ENCODE assay signal across 8 cellular contexts in genomic region chr6:93419304-93420162, GRCh38. TPM values are rescaled to one million over a fixed set of nuclear protein-coding genes. Genes with fewer than 3 reads are reported as not detected.
A peak's percentile ranks its signal among the peaks of the same experiment; 100 is the strongest.
DNase-seq lines count a peak whose midpoint lies in the region; ATAC-seq and TF ChIP-seq lines count a peak whose summit lies in the region.

Gene EPHA7 (minus strand): TSS chr6:93419559. CDS start chr6:93419341, 218 bp downstream.

- TF ChIP-seq CTCF in AG04449 (IDR thresholded peaks at IDR 0.05; ENCODE audit: insufficient read depth, low read length, missing control alignments): no peak

- H3K4me1 ChIP-seq in mesodermal cell (ENCODE audit: control insufficient read depth, insufficient read depth, low read length, poor library complexity, severe bottlenecking): no peaks in the 10 kb centered on the region

- H3K9me3 Mint-ChIP-seq in activated CD8-positive, alpha-beta T cell treated with anti-CD3 and anti-CD28 coated beads, Interleukin-2, amount 10 ng/mL, durations not matched to agents 7 days and 5 days (ENCODE audit: insufficient read depth): no peaks in the 10 kb centered on the region

- DNase-seq in AG04449 (ENCODE audit: low read depth, low spot score) (no peak), NCI-H2081 treated with DMSO at 0.1 percent for 48 hours (lab: John Stamatoyannopoulos, UW) (peak; percentile 94)
- peak; percentile 45 for DNase-seq in activated CD8-positive, alpha-beta T cell treated with anti-CD3 and anti-CD28 coated beads, Interleukin-2, amount 10 ng/mL, durations not matched to agents 7 days and 5 days
- peak; percentile 15 to 22 for DNase-seq in stimulated activated CD8-positive, alpha-beta memory T cell treated with anti-CD3 and anti-CD28 coated beads, Interleukin-7, amount 100 ng/mL, for 48 hours (ENCODE audit: extremely low read depth in 1 of 2, low read depth in 1 of 2)

- H3K36me3 ChIP-seq in mesodermal cell (ENCODE audit: control insufficient read depth, insufficient read depth, low read length): no peaks in the 10 kb centered on the region

- peak within 1 kb of the TSS; percentile 86 for H3K27ac ChIP-seq in mesodermal cell (ENCODE audit: low read depth, low read length, severe bottlenecking)

- ATAC-seq in GM18861 (IDR thresholded peaks at IDR 0.05; ENCODE audit: unreplicated experiment): peak; percentile 95
- ATAC-seq in HG03060 (IDR thresholded peaks at IDR 0.05; ENCODE audit: low read depth, unreplicated experiment): peak; percentile 72
- peak; percentile 71 for ATAC-seq in activated CD8-positive, alpha-beta T cell treated with anti-CD3 and anti-CD28 coated beads, Interleukin-2, amount 10 ng/mL, durations not matched to agents 7 days and 5 days
- ATAC-seq in esophagus mucosa: peak; percentile 92

- CTCF ChIA-PET in AG04449 (lab: Yijun Ruan, JAX): no interaction called here
- CTCF ChIA-PET in activated CD8-positive, alpha-beta T cell treated with anti-CD3 and anti-CD28 coated beads, Interleukin-2, amount 10 ng/mL, durations not matched to agents 7 days and 5 days (lab: Charles Lee): no interaction called here

- 0 to 1% methylated on average over 26 to 29 of the region's 50 CpGs for WGBS in mesodermal cell (ENCODE audit: insufficient coverage in 2 of 2), 2 experiments

- no peaks in the 10 kb centered on the region for H3K9me3 ChIP-seq in mesodermal cell (ENCODE audit: control insufficient read depth, low read length)

- peaks cover 25% of the 10 kb centered on the region for H3K4me1 Mint-ChIP-seq in activated CD8-positive, alpha-beta T cell treated with anti-CD3 and anti-CD28 coated beads, Interleukin-2, amount 10 ng/mL, durations not matched to agents 7 days and 5 days (ENCODE audit: low read depth)

- H3K4me3 ChIP-seq in AG04449 (ENCODE audit: low read depth, low read length): peak within 1 kb of the TSS; percentile 45
- H3K4me3 ChIP-seq in mesodermal cell (ENCODE audit: extremely low read depth, insufficient read depth, low read length, poor library complexity, severe bottlenecking): peak within 1 kb of the TSS; percentile 78

- peak within 1 kb of the TSS; percentile 64 for H3K4me3 Mint-ChIP-seq in activated CD8-positive, alpha-beta T cell treated with anti-CD3 and anti-CD28 coated beads, Interleukin-2, amount 10 ng/mL, durations not matched to agents 7 days and 5 days

- H3K27ac Mint-ChIP-seq in activated CD8-positive, alpha-beta T cell treated with anti-CD3 and anti-CD28 coated beads, Interleukin-2, amount 10 ng/mL, durations not matched to agents 7 days and 5 days: no peak within 1 kb of the TSS

- peaks cover 44% of the 10 kb centered on the region for H3K27me3 Mint-ChIP-seq in activated CD8-positive, alpha-beta T cell treated with anti-CD3 and anti-CD28 coated beads, Interleukin-2, amount 10 ng/mL, durations not matched to agents 7 days and 5 days (ENCODE audit: low read depth)

- POLR2A ChIA-PET in AG04449 (lab: Yijun Ruan, JAX): no interaction called here
- POLR2A ChIA-PET in activated CD8-positive, alpha-beta T cell treated with anti-CD3 and anti-CD28 coated beads, Interleukin-2, amount 10 ng/mL, durations not matched to agents 7 days and 5 days (lab: Charles Lee): interaction anchor here (0.6 kb wide), 1 partner anchor 572 kb away, joined by 3 read pairs; no protein-coding TSS in a partner anchor

- H3K36me3 Mint-ChIP-seq in activated CD8-positive, alpha-beta T cell treated with anti-CD3 and anti-CD28 coated beads, Interleukin-2, amount 10 ng/mL, durations not matched to agents 7 days and 5 days (ENCODE audit: low read depth): peaks cover 8% of the 10 kb centered on the region

RNA-seq across cellular contexts. Expression of gene EPHA7, which starts in this region (rescaled TPM):
- not detected for total RNA-seq in activated CD8-positive, alpha-beta T cell treated with anti-CD3 and anti-CD28 coated beads, Interleukin-2, amount 10 ng/mL, durations not matched to agents 7 days and 5 days
- total RNA-seq in esophagus mucosa: 0.12 TPM
- 25.4 TPM for polyA plus RNA-seq in mesodermal cell (2013, experiment 1 of 2)
- polyA plus RNA-seq in mesodermal cell (2013, experiment 2 of 2): 34.3 TPM

Comparison
In these comparisons a context has a peak if more than half of its experiments do, and no peak if none do; other contexts are left out.
1. Peak in DNase-seq and ATAC-seq in activated CD8-positive, alpha-beta T cell treated with anti-CD3 and anti-CD28 coated beads, Interleukin-2, amount 10 ng/mL, durations not matched to agents 7 days and 5 days; RNA of the gene not detected or under 1 TPM.
2. Peak in ATAC-seq in esophagus mucosa; RNA of the gene not detected or under 1 TPM.